In genomic region chr11:132402056-132402684, GRCh38 we compare ENCODE assay signal across 8 cellular contexts.
DNase-seq lines count a peak whose midpoint lies in the region; ATAC-seq, FAIRE-seq and TF ChIP-seq lines count a peak whose summit lies in the region.

No MANE protein-coding gene starts in this region.

- DNase-seq in H54 (ENCODE audit: insufficient read length, low spot score) (peak; percentile 1), NCI-H128 (lab: John Stamatoyannopoulos, UW; ENCODE audit: unreplicated experiment) (peak; percentile 71), iPS-NIHi11 (ENCODE audit: low spot score) (peak; percentile 85), SIG-M5 (lab: John Stamatoyannopoulos, UW) (no peak)
- no peak for DNase-seq in stimulated activated naive CD8-positive, alpha-beta T cell treated with anti-CD3 and anti-CD28 coated beads, Interleukin-15, amount 100 ng/mL, for 72 hours
- DNase-seq in stimulated activated naive CD8-positive, alpha-beta T cell treated with anti-CD3 and anti-CD28 coated beads, Interleukin-15, Interleukin-2, amounts not matched to agents 100 U/mL and 50 U/mL, for 24 hours: no peak

- no peaks in the 10 kb centered on the region for H3K27me3 Mint-ChIP-seq in stimulated activated naive CD8-positive, alpha-beta T cell treated with anti-CD3 and anti-CD28 coated beads, Interleukin-15, amount 100 ng/mL, for 72 hours

- H3K4me3 ChIP-seq in WI38 (ENCODE audit: low read depth, low read length): no peak overlapping the region

- no peak for ATAC-seq in stimulated activated naive CD8-positive, alpha-beta T cell treated with anti-CD3 and anti-CD28 coated beads, Interleukin-15, amount 100 ng/mL, for 72 hours
- no peak for ATAC-seq in stimulated activated naive CD8-positive, alpha-beta T cell treated with anti-CD3 and anti-CD28 coated beads, Interleukin-15, Interleukin-2, amounts not matched to agents 100 U/mL and 50 U/mL, for 24 hours

- FAIRE-seq in H54 (lab: Jason Lieb, UNC): no peak

- H3K4me3 Mint-ChIP-seq in stimulated activated naive CD8-positive, alpha-beta T cell treated with anti-CD3 and anti-CD28 coated beads, Interleukin-15, amount 100 ng/mL, for 72 hours: no peak overlapping the region

- H3K9me3 Mint-ChIP-seq in stimulated activated naive CD8-positive, alpha-beta T cell treated with anti-CD3 and anti-CD28 coated beads, Interleukin-15, amount 100 ng/mL, for 72 hours: no peaks in the 10 kb centered on the region

- TF ChIP-seq POLR2A in H54 (IDR thresholded peaks at IDR 0.05; ENCODE audit: low read depth, low read length): no peak

- H3K4me1 Mint-ChIP-seq in stimulated activated naive CD8-positive, alpha-beta T cell treated with anti-CD3 and anti-CD28 coated beads, Interleukin-15, amount 100 ng/mL, for 72 hours: no peaks in the 10 kb centered on the region

- H3K27ac Mint-ChIP-seq in stimulated activated naive CD8-positive, alpha-beta T cell treated with anti-CD3 and anti-CD28 coated beads, Interleukin-15, amount 100 ng/mL, for 72 hours: no peak overlapping the region

- TF ChIP-seq CTCF in GM12872 (IDR thresholded peaks at IDR 0.05; ENCODE audit: insufficient read depth, low read depth, low read length): peak; percentile 76
- TF ChIP-seq CTCF in WI38 (IDR thresholded peaks at IDR 0.05; ENCODE audit: low read depth, low read length): peak; percentile 45; the same call in 1 of the 2 replicates

Comparison
In these comparisons a context has a peak if more than half of its experiments do, and no peak if none do; other contexts are left out.
1. DNase-seq: peak in H54 (single experiment), NCI-H128 (single experiment) and iPS-NIHi11 (single experiment); none in stimulated activated naive CD8-positive, alpha-beta T cell treated with anti-CD3 and anti-CD28 coated beads, Interleukin-15, amount 100 ng/mL, for 72 hours (0 of 2), stimulated activated naive CD8-positive, alpha-beta T cell treated with anti-CD3 and anti-CD28 coated beads, Interleukin-15, Interleukin-2, amounts not matched to agents 100 U/mL and 50 U/mL, for 24 hours (single experiment) and SIG-M5 (single experiment).